Comparison of ENCODE assay signal across 14 cellular contexts in genomic region chr5:109589983-109590382, GRCh38.
DNase-seq lines count a peak whose midpoint lies in the region; ATAC-seq, FAIRE-seq and TF ChIP-seq lines count a peak whose summit lies in the region.
"Had no signal": no experiment of that assay in that cellular context is flagged by ENCODE, and none has a peak within 500 bp of the region (broad histone marks: within the 10 kb centered on the region; RNA-seq: fewer than 3 reads in every experiment).

No MANE protein-coding gene starts in this region.

- H3K36me3 ChIP-seq in CD8-positive, alpha-beta memory T cell (ENCODE audit: insufficient read depth, low read length), result no peaks in the 10 kb centered on the region
- H3K36me3 ChIP-seq in GM23338 (ENCODE audit: insufficient read depth), result no peaks in the 10 kb centered on the region
- no peaks in the 10 kb centered on the region for H3K36me3 ChIP-seq in RWPE2 (ENCODE audit: low read depth)
- H3K36me3 ChIP-seq in kidney (ENCODE audit: control insufficient read depth in 1 of 2, insufficient read depth in 2 of 2, low read length in 2 of 2), result no peaks in the 10 kb centered on the region
- H3K36me3 ChIP-seq: thoracic aorta had no signal

- POLR2A ChIA-PET in CD8-positive, alpha-beta memory T cell (lab: Charles Lee), result no interaction called here

- intact Hi-C loops in kidney (cut with DNase I), result no loop called here

- no peak overlapping the region for H3K27ac Mint-ChIP-seq in CD8-positive, alpha-beta memory T cell
- no peak overlapping the region for H3K27ac Mint-ChIP-seq in GM23338
- H3K27ac Mint-ChIP-seq: T-cell had no signal

- H3K4me3 ChIP-seq in CD8-positive, alpha-beta memory T cell (ENCODE audit: low read length), result no peak overlapping the region
- no peak overlapping the region for H3K4me3 ChIP-seq in GM23338
- no peak overlapping the region for H3K4me3 ChIP-seq in RWPE2 (ENCODE audit: severe bottlenecking)
- no peak overlapping the region for H3K4me3 ChIP-seq in kidney (ENCODE audit: low read length in 2 of 2)
- H3K4me3 ChIP-seq: thoracic aorta had no signal

- peaks cover 3 to 10% of the 10 kb centered on the region in 2 donors for H3K27me3 Mint-ChIP-seq in CD8-positive, alpha-beta memory T cell
- peaks cover 6% of the 10 kb centered on the region for H3K27me3 Mint-ChIP-seq in GM23338 (ENCODE audit: insufficient read depth, low read depth, poor library complexity)
- H3K27me3 Mint-ChIP-seq: T-cell had no signal

- H3K4me1 ChIP-seq in CD8-positive, alpha-beta memory T cell (ENCODE audit: insufficient read depth, low read length), result no peaks in the 10 kb centered on the region
- H3K4me1 ChIP-seq in GM23338 (ENCODE audit: insufficient read depth) (no peaks in the 10 kb centered on the region), RWPE2 (ENCODE audit: insufficient read depth, poor library complexity, severe bottlenecking) (no peaks in the 10 kb centered on the region), kidney (ENCODE audit: control insufficient read depth in 1 of 2, insufficient read depth in 1 of 2, low read depth in 1 of 2, low read length in 2 of 2) (no peaks in the 10 kb centered on the region)

- no peak overlapping the region for H3K27ac ChIP-seq in CD8-positive, alpha-beta memory T cell (ENCODE audit: low read depth, low read length)
- H3K27ac ChIP-seq in GM23338 (ENCODE audit: low read depth) (no peak overlapping the region), RWPE2 (ENCODE audit: poor library complexity, severe bottlenecking) (no peak overlapping the region), kidney (ENCODE audit: low read depth in 2 of 2, low read length in 2 of 2) (no peak overlapping the region)
- H3K27ac ChIP-seq: thoracic aorta had no signal

- no peaks in the 10 kb centered on the region for H3K9me3 Mint-ChIP-seq in CD8-positive, alpha-beta memory T cell
- no peaks in the 10 kb centered on the region for H3K9me3 Mint-ChIP-seq in GM23338
- H3K9me3 Mint-ChIP-seq: T-cell had no signal

- no peaks in the 10 kb centered on the region for H3K27me3 ChIP-seq in CD8-positive, alpha-beta memory T cell (ENCODE audit: insufficient read depth, low read length, poor library complexity, severe bottlenecking)
- H3K27me3 ChIP-seq in GM23338 (ENCODE audit: insufficient read depth) (no peaks in the 10 kb centered on the region), RWPE2 (ENCODE audit: insufficient read depth, poor library complexity, severe bottlenecking) (no peaks in the 10 kb centered on the region)

- no peaks in the 10 kb centered on the region for H4K20me1 ChIP-seq in GM23338 (replicated peaks; ENCODE audit: insufficient read depth)

- no peaks in the 10 kb centered on the region for H3K9me2 ChIP-seq in GM23338 (ENCODE audit: insufficient read depth)

- H2AFZ ChIP-seq in GM23338, result no peak overlapping the region

- peak; percentile 33; the same call in 1 of the 3 replicates for ATAC-seq in GM23338
- peak; percentile 49; the same call in 2 of the 3 replicates for ATAC-seq in RWPE2 (ENCODE audit: low read depth)
- no peak for ATAC-seq in GM21529 (IDR thresholded peaks at IDR 0.05; ENCODE audit: unreplicated experiment)
- ATAC-seq: left colon had no signal

- TF ChIP-seq CTCF in GM23338 (conservative IDR thresholded peaks at IDR 0.05; ENCODE audit: low read depth in 2 of 2), result peak in 1 of 2 experiments; percentile 53; a peak in 2 of 4 replicates
- TF ChIP-seq CTCF in RWPE2 (IDR thresholded peaks at IDR 0.05; ENCODE audit: poor library complexity, severe bottlenecking), result peak; percentile 7
- no peak for TF ChIP-seq CTCF in kidney (IDR thresholded peaks at IDR 0.05; ENCODE audit: borderline replicate concordance, extremely low read depth, insufficient read depth)

- H3K9ac ChIP-seq in kidney (ENCODE audit: low read length in 2 of 2), result no peak overlapping the region

- H3K79me2 ChIP-seq in GM23338 (replicated peaks; ENCODE audit: insufficient read depth), result no peaks in the 10 kb centered on the region

- DNase-seq in CD8-positive, alpha-beta memory T cell, result peak in 3 of 5 donors; percentile 2 to 47 (median 8)
- DNase-seq in GM23338 (ENCODE audit: low spot score) (peak; percentile 16), RWPE2 (ENCODE audit: low spot score) (no peak), iPS-NIHi7 (ENCODE audit: extremely low spot score) (peak; percentile 38), kidney (no peak), activated gamma-delta T cell treated with Interleukin-2 at 50 U/mL for 16 hours (no peak), NCI-H2171 treated with DMSO at 0.1 percent for 48 hours (lab: John Stamatoyannopoulos, UW) (no peak)
- DNase-seq: activated CD4-positive, alpha-beta T cell treated with anti-CD3 and anti-CD28 coated beads for 4 hours; left colon; NCI-H1930 had no signal

- CTCF ChIA-PET in CD8-positive, alpha-beta memory T cell (lab: Charles Lee), result no interaction called here

- H3K4me1 Mint-ChIP-seq in CD8-positive, alpha-beta memory T cell, result peaks cover 8 to 16% (median 8%) of the 10 kb centered on the region in 3 donors
- H3K4me1 Mint-ChIP-seq in GM23338, result no peaks in the 10 kb centered on the region
- H3K4me1 Mint-ChIP-seq: neural crest cell had no signal

- H3F3A ChIP-seq in GM23338 (replicated peaks; ENCODE audit: low read depth), result no peaks in the 10 kb centered on the region

- no peak for FAIRE-seq in kidney (lab: Jason Lieb, UNC)

- no peaks in the 10 kb centered on the region for H3K36me3 Mint-ChIP-seq in CD8-positive, alpha-beta memory T cell
- H3K36me3 Mint-ChIP-seq in GM23338 (ENCODE audit: low read depth), result no peaks in the 10 kb centered on the region
- H3K36me3 Mint-ChIP-seq: T-cell had no signal

- H3K4me2 ChIP-seq in GM23338, result no peak overlapping the region

- H3K4me3 Mint-ChIP-seq in CD8-positive, alpha-beta memory T cell, result no peak overlapping the region
- no peak overlapping the region for H3K4me3 Mint-ChIP-seq in GM23338
- H3K4me3 Mint-ChIP-seq: neural crest cell, T-cell had no signal

- H3K9me3 ChIP-seq in CD8-positive, alpha-beta memory T cell (ENCODE audit: low read length), result no peaks in the 10 kb centered on the region
- no peaks in the 10 kb centered on the region for H3K9me3 ChIP-seq in RWPE2 (ENCODE audit: severe bottlenecking)
- H3K9me3 ChIP-seq in kidney (ENCODE audit: control insufficient read depth in 1 of 2, low read length in 2 of 2), result no peaks in the 10 kb centered on the region
- H3K9me3 ChIP-seq: thoracic aorta had no signal

TF ChIP-seq in GM23338, 12 proteins besides CTCF, POLR2A, EP300 and RAD21:
- no peak for TF ChIP-seq STAT1 (IDR thresholded peaks at IDR 0.05; ENCODE audit: unreplicated experiment)
- TF ChIP-seq ETS1 (IDR thresholded peaks at IDR 0.05), result no peak
- no peak for TF ChIP-seq EZH2 (IDR thresholded peaks at IDR 0.05; ENCODE audit: low read depth, unreplicated experiment)
TF ChIP-seq in GM23338: peak in this region for 0.

Comparison
In these comparisons a context has a peak if more than half of its experiments do, and no peak if none do; other contexts are left out.
1. DNase-seq: peak in CD8-positive, alpha-beta memory T cell (3 of 5), GM23338 (single experiment) and iPS-NIHi7 (single experiment); none in RWPE2 (single experiment), kidney (single experiment), activated gamma-delta T cell treated with Interleukin-2 at 50 U/mL for 16 hours (single experiment) and NCI-H2171 treated with DMSO at 0.1 percent for 48 hours (single experiment).